ENCODE assay signal across 1 cellular context in the genomic region with DNA sequence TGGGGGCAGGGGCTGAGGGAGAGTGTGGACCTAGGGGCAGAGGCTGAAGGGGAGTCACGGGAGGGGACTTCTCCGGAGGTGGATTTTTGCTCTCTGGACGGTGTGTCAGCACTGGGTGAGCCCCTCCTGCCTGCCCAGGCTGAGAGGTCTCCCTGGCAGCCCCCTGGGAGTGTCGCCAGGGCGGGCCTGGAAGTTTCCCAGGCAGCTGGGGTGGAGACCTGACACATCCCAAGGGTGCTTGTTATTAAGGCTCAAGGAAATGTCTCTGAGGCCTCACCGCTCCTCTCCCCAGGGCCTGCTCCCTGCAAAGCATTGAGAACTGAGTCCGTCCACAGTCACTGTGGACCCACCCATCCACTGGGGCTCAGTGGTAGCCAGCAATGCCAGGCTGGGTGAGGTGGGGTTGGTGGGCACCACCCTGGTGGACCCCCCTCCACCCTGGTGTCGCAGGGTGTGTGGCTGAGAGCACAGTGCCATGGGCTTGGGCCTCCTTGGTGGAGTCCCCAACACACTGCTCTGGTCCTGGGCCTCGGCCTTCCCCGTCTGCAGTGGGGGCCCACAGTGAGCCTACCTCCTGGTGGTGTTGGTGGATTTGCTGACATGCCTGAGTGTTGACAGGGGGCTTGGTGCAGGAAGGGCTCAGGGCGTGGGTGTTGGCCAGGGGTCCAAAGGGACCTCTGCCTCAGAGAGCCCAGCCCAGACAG.
TF ChIP-seq lines count a peak whose summit lies in the region.

No MANE protein-coding gene starts in this region.

TF ChIP-seq in GM12878, 131 proteins besides CTCF, POLR2A, EP300 and RAD21:
- TF ChIP-seq SMAD5 (IDR thresholded peaks at IDR 0.05; ENCODE audit: low read depth) (no peak), ESRRA (IDR thresholded peaks at IDR 0.05; ENCODE audit: low read length) (no peak), BMI1 (IDR thresholded peaks at IDR 0.05; ENCODE audit: borderline replicate concordance) (no peak), RCOR1 (conservative IDR thresholded peaks at IDR 0.05; ENCODE audit: low read depth, low read length) (no peak), FOS (IDR thresholded peaks at IDR 0.05; ENCODE audit: borderline replicate concordance, extremely low read depth, insufficient read length) (no peak), JUNB (IDR thresholded peaks at IDR 0.05) (no peak)
- TF ChIP-seq, protein P1, sequence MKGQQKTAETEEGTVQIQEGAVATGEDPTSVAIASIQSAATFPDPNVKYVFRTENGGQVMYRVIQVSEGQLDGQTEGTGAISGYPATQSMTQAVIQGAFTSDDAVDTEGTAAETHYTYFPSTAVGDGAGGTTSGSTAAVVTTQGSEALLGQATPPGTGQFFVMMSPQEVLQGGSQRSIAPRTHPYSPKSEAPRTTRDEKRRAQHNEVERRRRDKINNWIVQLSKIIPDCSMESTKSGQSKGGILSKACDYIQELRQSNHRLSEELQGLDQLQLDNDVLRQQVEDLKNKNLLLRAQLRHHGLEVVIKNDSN (IDR thresholded peaks at IDR 0.05; ENCODE audit: borderline replicate concordance, extremely low read length, insufficient read depth, low read depth, low read length): no peak
- TF ChIP-seq, protein P2, sequence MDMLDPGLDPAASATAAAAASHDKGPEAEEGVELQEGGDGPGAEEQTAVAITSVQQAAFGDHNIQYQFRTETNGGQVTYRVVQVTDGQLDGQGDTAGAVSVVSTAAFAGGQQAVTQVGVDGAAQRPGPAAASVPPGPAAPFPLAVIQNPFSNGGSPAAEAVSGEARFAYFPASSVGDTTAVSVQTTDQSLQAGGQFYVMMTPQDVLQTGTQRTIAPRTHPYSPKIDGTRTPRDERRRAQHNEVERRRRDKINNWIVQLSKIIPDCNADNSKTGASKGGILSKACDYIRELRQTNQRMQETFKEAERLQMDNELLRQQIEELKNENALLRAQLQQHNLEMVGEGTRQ (IDR thresholded peaks at IDR 0.05; ENCODE audit: borderline replicate concordance, low read depth, low read length): no peak
- TF ChIP-seq, protein P3, sequence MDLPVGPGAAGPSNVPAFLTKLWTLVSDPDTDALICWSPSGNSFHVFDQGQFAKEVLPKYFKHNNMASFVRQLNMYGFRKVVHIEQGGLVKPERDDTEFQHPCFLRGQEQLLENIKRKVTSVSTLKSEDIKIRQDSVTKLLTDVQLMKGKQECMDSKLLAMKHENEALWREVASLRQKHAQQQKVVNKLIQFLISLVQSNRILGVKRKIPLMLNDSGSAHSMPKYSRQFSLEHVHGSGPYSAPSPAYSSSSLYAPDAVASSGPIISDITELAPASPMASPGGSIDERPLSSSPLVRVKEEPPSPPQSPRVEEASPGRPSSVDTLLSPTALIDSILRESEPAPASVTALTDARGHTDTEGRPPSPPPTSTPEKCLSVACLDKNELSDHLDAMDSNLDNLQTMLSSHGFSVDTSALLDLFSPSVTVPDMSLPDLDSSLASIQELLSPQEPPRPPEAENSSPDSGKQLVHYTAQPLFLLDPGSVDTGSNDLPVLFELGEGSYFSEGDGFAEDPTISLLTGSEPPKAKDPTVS (IDR thresholded peaks at IDR 0.05; ENCODE audit: low read depth, low read length): no peak
